ENCODE assay signal across 24 cellular contexts in the genomic region with DNA sequence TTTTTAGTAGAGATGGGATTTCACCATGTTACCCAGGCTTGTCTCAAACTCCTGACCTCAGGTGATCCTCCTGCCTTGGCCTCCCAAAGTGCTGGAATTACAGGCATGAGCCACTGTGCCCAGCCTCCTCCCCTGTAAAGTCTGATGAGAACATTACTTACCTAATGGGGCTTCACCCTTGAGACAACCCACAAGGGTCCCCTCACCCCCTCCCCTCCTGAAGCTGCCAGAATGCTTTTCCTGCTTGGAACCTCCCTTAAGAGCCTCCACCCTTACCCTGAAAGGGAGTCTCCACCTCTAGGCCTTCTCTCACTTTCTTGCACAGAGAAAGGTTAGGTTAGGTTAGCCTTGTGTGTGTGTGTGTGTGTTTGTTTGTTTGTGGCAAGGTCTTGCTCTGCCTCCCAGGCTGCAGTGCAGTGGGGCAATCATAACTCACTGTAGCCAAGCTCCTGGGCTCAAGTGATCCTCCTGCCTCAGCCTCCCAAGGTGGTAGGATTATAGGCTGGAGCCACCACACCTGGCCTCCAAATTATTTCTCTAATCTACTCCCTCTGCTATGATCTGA. TPM values are rescaled to one million over a fixed set of nuclear protein-coding genes. Genes with fewer than 3 reads are reported as not detected.
"Had no signal": no experiment of that assay in that cellular context is flagged by ENCODE, and none has a peak within 500 bp of the region (broad histone marks: within the 10 kb centered on the region; RNA-seq: fewer than 3 reads in every experiment).

No MANE protein-coding gene starts in this region.

- H3K9me3 ChIP-seq: adrenal gland, left ventricle myocardium inferior, pancreas, suprapubic skin, transverse colon had no signal

- H3K4me1 Mint-ChIP-seq: activated naive CD4-positive, alpha-beta T cell treated with anti-CD3 and anti-CD28 coated beads, Interleukin-2, amount 50 U/mL, for 24 hours; nephron; WTC11 had no signal

- DNase-seq: activated gamma-delta T cell treated with Interleukin-2 at 50 U/mL for 16 hours; activated T-cell treated with anti-CD3 and anti-CD28 coated beads, Interleukin-2, amount 50 U/mL, for 1 hour; effector memory CD8-positive, alpha-beta T cell; foreskin melanocyte; pancreas; stimulated activated CD4-positive, alpha-beta T cell treated with anti-CD3 and anti-CD28 coated beads, Interleukin-1b, Interleukin-23, amount 100 ng/mL, for 48 hours; stimulated activated naive CD8-positive, alpha-beta T cell treated with anti-CD3 and anti-CD28 coated beads, Interleukin-15, amount 100 ng/mL, for 72 hours; T-cell; transverse colon had no signal

- H3K4me3 Mint-ChIP-seq: activated naive CD4-positive, alpha-beta T cell treated with anti-CD3 and anti-CD28 coated beads, Interleukin-2, amount 50 U/mL, for 24 hours; effector memory CD8-positive, alpha-beta T cell; nephron; stimulated activated naive CD8-positive, alpha-beta T cell treated with anti-CD3 and anti-CD28 coated beads, Interleukin-15, amount 100 ng/mL, for 72 hours; T-cell; WTC11 had no signal

- H3K27ac ChIP-seq: adrenal gland, cardiac muscle cell, left ventricle myocardium inferior, pancreas, skin epidermis, suprapubic skin, transverse colon had no signal

- H3K27ac Mint-ChIP-seq: activated naive CD4-positive, alpha-beta T cell treated with anti-CD3 and anti-CD28 coated beads, Interleukin-2, amount 50 U/mL, for 24 hours; effector memory CD8-positive, alpha-beta T cell; nephron; stimulated activated naive CD8-positive, alpha-beta T cell treated with anti-CD3 and anti-CD28 coated beads, Interleukin-15, amount 100 ng/mL, for 72 hours; WTC11 had no signal

- H3K9me3 Mint-ChIP-seq: activated naive CD4-positive, alpha-beta T cell treated with anti-CD3 and anti-CD28 coated beads, Interleukin-2, amount 50 U/mL, for 24 hours; effector memory CD8-positive, alpha-beta T cell; nephron; stimulated activated naive CD8-positive, alpha-beta T cell treated with anti-CD3 and anti-CD28 coated beads, Interleukin-15, amount 100 ng/mL, for 72 hours; T-cell; WTC11 had no signal

- H3K36me3 Mint-ChIP-seq: activated naive CD4-positive, alpha-beta T cell treated with anti-CD3 and anti-CD28 coated beads, Interleukin-2, amount 50 U/mL, for 24 hours; T-cell; WTC11 had no signal

- H3K27me3 Mint-ChIP-seq: activated naive CD4-positive, alpha-beta T cell treated with anti-CD3 and anti-CD28 coated beads, Interleukin-2, amount 50 U/mL, for 24 hours had no signal

- H3K4me1 ChIP-seq: pancreas had no signal

- H3K4me3 ChIP-seq: adrenal gland, cardiac muscle cell, pancreas, skin epidermis, suprapubic skin, transverse colon had no signal

- H3K36me3 ChIP-seq: adrenal gland, cardiac muscle cell, left ventricle myocardium inferior, pancreas, suprapubic skin, transverse colon had no signal

- H3K27me3 ChIP-seq: adrenal gland, cardiac muscle cell, pancreas, suprapubic skin, transverse colon had no signal

RNA-seq across cellular contexts. Expression of a gene that starts 8.9 kb away (rescaled TPM):
- total RNA-seq: cardiac muscle cell, dermis microvascular lymphatic vessel endothelial cell, endothelial cell of umbilical vein, esophagus mucosa, mammary epithelial cell, myocyte, pulmonary artery endothelial cell, right cardiac atrium, WTC11 had no signal
- polyA plus RNA-seq: cardiac muscle cell had no signal
